8 cellular contexts compared by ENCODE assay signal in the genomic region with DNA sequence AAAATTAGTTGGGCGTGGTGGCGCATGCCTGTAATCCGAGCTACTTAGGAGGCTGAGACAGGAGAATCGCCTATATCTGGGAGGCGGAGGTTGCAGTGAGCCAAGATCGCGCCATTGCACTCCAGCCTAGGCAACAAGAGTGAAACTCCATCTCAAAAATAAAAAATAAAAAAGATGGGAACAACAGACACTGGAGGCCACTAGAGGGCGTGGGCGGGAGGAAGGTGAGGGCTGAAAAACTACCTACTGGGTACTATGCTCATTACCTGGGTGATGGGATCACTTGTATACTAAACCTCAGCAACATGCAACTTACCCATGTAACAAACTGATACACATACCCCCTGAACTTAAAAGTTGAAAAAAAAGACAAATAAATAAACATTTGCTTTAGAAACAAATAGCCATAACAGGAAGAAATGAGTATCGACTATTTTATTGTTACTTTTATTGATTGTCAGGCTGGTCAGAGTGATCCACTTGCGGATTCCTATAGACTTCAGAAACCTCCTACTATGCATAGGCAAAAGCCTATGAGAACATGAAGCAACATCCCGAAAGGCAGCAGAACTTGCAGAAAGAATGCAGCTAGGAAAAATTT.
DNase-seq lines count a peak whose midpoint lies in the region; ATAC-seq and TF ChIP-seq lines count a peak whose summit lies in the region.

No MANE protein-coding gene starts in this region.

- H3K27ac Mint-ChIP-seq in immature natural killer cell: peak overlapping the region in 1 of 6 donors; percentile 45

- TF ChIP-seq CTCF in GM20000 (IDR thresholded peaks at IDR 0.05; ENCODE audit: extremely low read depth, missing control alignments) (peak; percentile 21), WI38 (IDR thresholded peaks at IDR 0.05; ENCODE audit: low read depth, low read length) (peak; percentile 29; the same call in 1 of the 2 replicates)

- no peaks in the 10 kb centered on the region for H3K9me3 Mint-ChIP-seq in immature natural killer cell

- peak; percentile 23 for DNase-seq in CD1c-positive myeloid dendritic cell (ENCODE audit: extremely low spot score)
- no peak for DNase-seq in GM20000 (ENCODE audit: low spot score)
- DNase-seq in immature natural killer cell: peak; percentile 34 to 42 (median 35)
- no peak for DNase-seq in HCEC 1CT
- DNase-seq in NK-92 treated with Interleukin-12 subunit alpha and Interleukin-12 subunit beta, amount 100 ng/mL, for 24 hours (lab: John Stamatoyannopoulos, UW): no peak
- no peak for DNase-seq in stimulated activated CD4-positive, alpha-beta T cell treated with anti-CD3 and anti-CD28 coated beads, Interleukin-12 subunit alpha, Interleukin-12 subunit beta, amount 100 ng/mL, for 4 hours

- H3K4me3 ChIP-seq in WI38 (ENCODE audit: low read depth, low read length): no peak overlapping the region

- H3K4me3 Mint-ChIP-seq in immature natural killer cell: peak overlapping the region in 1 of 5 donors; percentile 22

- peaks cover 0 to 1% (median 0%) of the 10 kb centered on the region in 3 donors for H3K27me3 Mint-ChIP-seq in immature natural killer cell (ENCODE audit: low read depth in 3 of 3)

- peaks cover 18 to 22% of the 10 kb centered on the region in 2 donors for H3K4me1 Mint-ChIP-seq in immature natural killer cell

- H3K36me3 Mint-ChIP-seq in immature natural killer cell: no peaks in the 10 kb centered on the region

- no peak for ATAC-seq in HG02759 (IDR thresholded peaks at IDR 0.05; ENCODE audit: unreplicated experiment)

Comparison
In these comparisons a context has a peak if more than half of its experiments do, and no peak if none do; other contexts are left out.
1. DNase-seq: peak in CD1c-positive myeloid dendritic cell (single experiment) and immature natural killer cell (3 of 3); none in GM20000 (single experiment), HCEC 1CT (single experiment), NK-92 treated with Interleukin-12 subunit alpha and Interleukin-12 subunit beta, amount 100 ng/mL, for 24 hours (single experiment) and stimulated activated CD4-positive, alpha-beta T cell treated with anti-CD3 and anti-CD28 coated beads, Interleukin-12 subunit alpha, Interleukin-12 subunit beta, amount 100 ng/mL, for 4 hours (single experiment).